Comparison of ENCODE assay signal across 30 cellular contexts in the genomic region with DNA sequence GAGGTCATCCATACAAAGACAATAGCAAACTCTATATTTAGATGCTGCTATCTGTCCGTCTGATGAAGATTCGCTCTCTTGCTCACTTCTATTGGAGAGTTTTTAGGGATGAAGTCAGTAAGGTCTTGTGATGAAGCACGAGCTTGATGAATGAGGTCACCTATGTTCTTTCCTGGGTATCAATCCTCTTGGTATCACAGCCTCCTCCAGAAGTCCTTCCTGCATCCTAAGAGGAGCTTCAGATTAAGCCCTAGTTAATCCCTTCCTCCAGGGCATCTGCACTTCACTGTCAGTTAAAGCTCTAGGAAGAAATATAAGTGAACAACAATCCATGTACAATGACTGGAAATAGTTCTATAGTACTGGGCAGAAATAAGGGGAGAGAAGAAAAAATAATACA.
"Had no signal": no experiment of that assay in that cellular context is flagged by ENCODE, and none has a peak within 500 bp of the region (broad histone marks: within the 10 kb centered on the region; RNA-seq: fewer than 3 reads in every experiment).

No MANE protein-coding gene starts in this region.

- H3K9me3 ChIP-seq: ascending aorta, breast epithelium, colonic mucosa, esophagus squamous epithelium had no signal

- H3K4me3 ChIP-seq: ascending aorta, breast epithelium, cardiac muscle cell, colonic mucosa, esophagus squamous epithelium had no signal

- ATAC-seq: activated naive CD4-positive, alpha-beta T cell treated with anti-CD3 and anti-CD28 coated beads, Interleukin-2, amount 50 U/mL, for 72 hours; activated T-cell treated with anti-CD3 and anti-CD28 coated beads, Interleukin-2, amount 50 U/mL, for 72 hours; T-helper 17 cell; WTC11 had no signal

- DNase-seq: activated CD4-positive, alpha-beta memory T cell treated with anti-CD3 and anti-CD28 coated beads, Interleukin-2, amount 10 ng/mL, durations not matched to agents 7 days and 5 days; activated CD4-positive, alpha-beta T cell treated with anti-CD3 and anti-CD28 coated beads for 1 hour; activated CD4-positive, alpha-beta T cell treated with anti-CD3 and anti-CD28 coated beads for 4 hours; activated CD4-positive, alpha-beta T cell treated with anti-CD3 and anti-CD28 coated beads, Interleukin-2, amount 10 ng/mL, durations not matched to agents 7 days and 5 days; activated CD4-positive, alpha-beta T cell treated with anti-CD3 and anti-CD28 coated beads, Interleukin-2, amount 50 U/mL, for 4 hours; activated CD8-positive, alpha-beta memory T cell treated with anti-CD3 and anti-CD28 coated beads, Interleukin-2, amount 50 U/mL, for 48 hours; activated gamma-delta T cell; activated naive CD4-positive, alpha-beta T cell; activated naive CD4-positive, alpha-beta T cell treated with anti-CD3 and anti-CD28 coated beads, Interleukin-2, amount 10 ng/mL, durations not matched to agents 7 days and 5 days; activated naive CD8-positive, alpha-beta T cell treated with anti-CD3 and anti-CD28 coated beads, Interleukin-2, amount 10 ng/mL, durations not matched to agents 7 days and 5 days; activated T-cell treated with anti-CD3 and anti-CD28 coated beads for 4 hours; activated T-cell treated with anti-CD3 and anti-CD28 coated beads, Interleukin-2, amount 50 U/mL, for 24 hours; activated T-cell treated with anti-CD3 and anti-CD28 coated beads, Interleukin-2, amount 50 U/mL, for 72 hours; central memory CD4-positive, alpha-beta T cell; cerebellar nuclear complex; colonic mucosa; effector CD8-positive, alpha-beta T cell; esophagus squamous epithelium; head of caudate nucleus; T-helper 17 cell; T1000 had no signal

- FAIRE-seq: endometrium, endothelial cell of umbilical vein, frontal cortex had no signal

- H3K36me3 ChIP-seq: ascending aorta, breast epithelium, cardiac muscle cell, colonic mucosa, esophagus squamous epithelium had no signal

- H3K4me1 ChIP-seq: ascending aorta, breast epithelium, colonic mucosa, esophagus squamous epithelium had no signal

- H3K27ac ChIP-seq: ascending aorta, breast epithelium, cardiac muscle cell, colonic mucosa, epithelial cell of prostate, esophagus squamous epithelium had no signal
